In genomic region chr4:76984788-76985211, GRCh38 we compare ENCODE assay signal across 9 cellular contexts. TPM values are rescaled to one million over a fixed set of nuclear protein-coding genes. Genes with fewer than 3 reads are reported as not detected.
DNase-seq lines count a peak whose midpoint lies in the region; ATAC-seq, FAIRE-seq and TF ChIP-seq lines count a peak whose summit lies in the region.
"Had no signal": no experiment of that assay in that cellular context is flagged by ENCODE, and none has a peak within 500 bp of the region (broad histone marks: within the 10 kb centered on the region; RNA-seq: fewer than 3 reads in every experiment).

No MANE protein-coding gene starts in this region.

- peaks cover 1% of the 10 kb centered on the region for H3K36me3 Mint-ChIP-seq in activated naive CD4-positive, alpha-beta T cell treated with anti-CD3 and anti-CD28 coated beads for 36 hours (ENCODE audit: low read depth)
- H3K36me3 Mint-ChIP-seq: stimulated activated effector memory CD8-positive, alpha-beta T cell treated with anti-CD3 and anti-CD28 coated beads, Interleukin-12 subunit alpha, Interleukin-12 subunit beta, amount 100 ng/mL, for 72 hours had no signal

- H3K27ac ChIP-seq in thoracic aorta = peak overlapping the region; percentile 55 to 60

- WGBS in lower leg skin, 2 donors = 52 to 55% methylated on average over 7 of the region's 7 CpGs

- H3K27me3 ChIP-seq in bronchial epithelial cell (ENCODE audit: control insufficient read depth, insufficient read depth, low read length) (no peaks in the 10 kb centered on the region), thoracic aorta (replicated peaks; ENCODE audit: insufficient read depth) (no peaks in the 10 kb centered on the region)

- TF ChIP-seq CTCF in bronchial epithelial cell (IDR thresholded peaks at IDR 0.05; ENCODE audit: insufficient read depth, low read length, severe bottlenecking) = no peak
- TF ChIP-seq CTCF in lower leg skin (IDR thresholded peaks at IDR 0.05) = no peak
- no peak for TF ChIP-seq CTCF in thoracic aorta (IDR thresholded peaks at IDR 0.05)

- H3K9me3 Mint-ChIP-seq in activated naive CD4-positive, alpha-beta T cell treated with anti-CD3 and anti-CD28 coated beads for 36 hours = no peaks in the 10 kb centered on the region
- H3K9me3 Mint-ChIP-seq: stimulated activated effector memory CD8-positive, alpha-beta T cell treated with anti-CD3 and anti-CD28 coated beads, Interleukin-12 subunit alpha, Interleukin-12 subunit beta, amount 100 ng/mL, for 72 hours had no signal

- in situ Hi-C loops in KBM-7 (cut with MboI; ENCODE audit: low pct_unique_long_range_greater_than_20kb, low sequenced_read_pairs) = no loop called here

- H3K9me3 ChIP-seq in thoracic aorta = no peaks in the 10 kb centered on the region

- TF ChIP-seq POLR2A in lower leg skin (IDR thresholded peaks at IDR 0.05) = no peak

- no peaks in the 10 kb centered on the region for H3K27me3 Mint-ChIP-seq in activated naive CD4-positive, alpha-beta T cell treated with anti-CD3 and anti-CD28 coated beads for 36 hours (ENCODE audit: low read depth)

- peaks cover 54% of the 10 kb centered on the region for H3K4me1 Mint-ChIP-seq in activated naive CD4-positive, alpha-beta T cell treated with anti-CD3 and anti-CD28 coated beads for 36 hours (ENCODE audit: low read depth)

- no peak overlapping the region for H3K4me3 Mint-ChIP-seq in activated naive CD4-positive, alpha-beta T cell treated with anti-CD3 and anti-CD28 coated beads for 36 hours
- H3K4me3 Mint-ChIP-seq: stimulated activated effector memory CD8-positive, alpha-beta T cell treated with anti-CD3 and anti-CD28 coated beads, Interleukin-12 subunit alpha, Interleukin-12 subunit beta, amount 100 ng/mL, for 72 hours had no signal

- peak; percentile 99 for ATAC-seq in thoracic aorta (ENCODE audit: insufficient number of reproducible peaks, low FRiP score, low read depth)

- H3K36me3 ChIP-seq in bronchial epithelial cell (ENCODE audit: control insufficient read depth, insufficient read depth, low read length) (no peaks in the 10 kb centered on the region), thoracic aorta (no peaks in the 10 kb centered on the region)

- intact Hi-C loops in lower leg skin (cut with DNase I; ENCODE audit: low total_unique reads) = no loop called here
- intact Hi-C loops in activated naive CD4-positive, alpha-beta T cell treated with anti-CD3 and anti-CD28 coated beads for 36 hours (cut with micrococcal nuclease) = no loop called here

- no peak overlapping the region for H3K27ac Mint-ChIP-seq in activated naive CD4-positive, alpha-beta T cell treated with anti-CD3 and anti-CD28 coated beads for 36 hours
- H3K27ac Mint-ChIP-seq: stimulated activated effector memory CD8-positive, alpha-beta T cell treated with anti-CD3 and anti-CD28 coated beads, Interleukin-12 subunit alpha, Interleukin-12 subunit beta, amount 100 ng/mL, for 72 hours had no signal

- DNase-seq in HS-5 (ENCODE audit: low read depth) = peak; percentile 95
- peak; percentile 80 for DNase-seq in bronchial epithelial cell (ENCODE audit: low read depth)
- DNase-seq in lower leg skin (ENCODE audit: low spot score in 2 of 2) = peak; percentile 83 to 90
- DNase-seq in thoracic aorta (ENCODE audit: low spot score) = peak; percentile 48
- no peak for DNase-seq in HUDEP-2 (lab: John Stamatoyannopoulos, UW; ENCODE audit: unreplicated experiment in 76 of 76)
- DNase-seq in stimulated activated CD4-positive, alpha-beta T cell treated with anti-CD3 and anti-CD28 coated beads, Interleukin-4, amount 100 ng/mL, for 24 hours = no peak
- no peak for DNase-seq in KBM-7
- no peak for DNase-seq in activated naive CD4-positive, alpha-beta T cell treated with anti-CD3 and anti-CD28 coated beads for 36 hours

- no peak for FAIRE-seq in bronchial epithelial cell (lab: Jason Lieb, UNC)

- peaks cover 38 to 72% of the 10 kb centered on the region in 2 donors for H3K4me1 ChIP-seq in thoracic aorta (ENCODE audit: control insufficient read depth in 1 of 2, low read depth in 2 of 2)

- no peak overlapping the region for H3K4me3 ChIP-seq in bronchial epithelial cell (ENCODE audit: low read depth, low read length)
- H3K4me3 ChIP-seq in lower leg skin (ENCODE audit: low read depth, poor library complexity, severe bottlenecking) = no peak overlapping the region
- peak overlapping the region; percentile 17 for H3K4me3 ChIP-seq in thoracic aorta

- CTCF ChIA-PET in activated naive CD4-positive, alpha-beta T cell treated with anti-CD3 and anti-CD28 coated beads for 36 hours (lab: Charles Lee) = interaction anchor here (0.6 kb wide), 1 partner anchor 58 kb away, joined by 3 read pairs; no protein-coding TSS in a partner anchor

RNA-seq across cellular contexts. Expression of gene SEPTIN11, which starts 35.2 kb away (rescaled TPM):
- total RNA-seq in bronchial epithelial cell (49.2 and 49.5 TPM in 2 replicates), lower leg skin (100 to 1,000 TPM in 1 of 4 donors, 10 to 100 TPM in 3; 38.2 to 104 (median 44.9) TPM), thoracic aorta (100 to 1,000 TPM; 142 to 156 TPM)
- 10 to 100 TPM; 24.0 TPM for total RNA-seq in activated naive CD4-positive, alpha-beta T cell treated with anti-CD3 and anti-CD28 coated beads for 36 hours

Comparison
In these comparisons a context has a peak if more than half of its experiments do, and no peak if none do; other contexts are left out.
1. DNase-seq: peak in HS-5 (single experiment), bronchial epithelial cell (single experiment), lower leg skin (2 of 2) and thoracic aorta (single experiment); none in HUDEP-2 (0 of 76), stimulated activated CD4-positive, alpha-beta T cell treated with anti-CD3 and anti-CD28 coated beads, Interleukin-4, amount 100 ng/mL, for 24 hours (single experiment), KBM-7 (single experiment) and activated naive CD4-positive, alpha-beta T cell treated with anti-CD3 and anti-CD28 coated beads for 36 hours (single experiment).